ENCODE assay signal across 15 cellular contexts in genomic region chr11:69890476-69890875, GRCh38.
DNase-seq lines count a peak whose midpoint lies in the region; ATAC-seq and TF ChIP-seq lines count a peak whose summit lies in the region.
"Had no signal": no experiment of that assay in that cellular context is flagged by ENCODE, and none has a peak within 500 bp of the region (broad histone marks: within the 10 kb centered on the region; RNA-seq: fewer than 3 reads in every experiment).

No MANE protein-coding gene starts in this region.

- peak; percentile 7 for DNase-seq in Right ventricle myocardium superior
- no peak for DNase-seq in left ventricle myocardium inferior
- DNase-seq in glutamatergic neuron: peak; percentile 5
- DNase-seq in neural progenitor cell (ENCODE audit: low spot score): no peak
- peak; percentile 69 for DNase-seq in spleen
- no peak for DNase-seq in GDM1 (lab: John Stamatoyannopoulos, UW)
- no peak for DNase-seq in WERI-Rb-1
- no peak for DNase-seq in activated naive CD4-positive, alpha-beta T cell (lab: John Stamatoyannopoulos, UW)
- DNase-seq: Caco-2; CD8-positive, alpha-beta T cell; DND-41 had no signal

- no peak for ATAC-seq in Right ventricle myocardium superior (ENCODE audit: poor library complexity)
- ATAC-seq: CD8-positive, alpha-beta T cell; HCT116 had no signal

- H3K9ac ChIP-seq in neural progenitor cell: no peak overlapping the region

- H3K4me1 ChIP-seq in left ventricle myocardium inferior (peaks cover 5% of the 10 kb centered on the region), neural progenitor cell (peaks cover 12% of the 10 kb centered on the region), spleen (peaks cover 0 to 29% (median 2%) of the 10 kb centered on the region in 6 donors)

- H3K9me3 ChIP-seq in left ventricle myocardium inferior (replicated peaks) (no peaks in the 10 kb centered on the region), neural progenitor cell (ENCODE audit: low read depth) (no peaks in the 10 kb centered on the region), spleen (no peaks in the 10 kb centered on the region), WERI-Rb-1 (ENCODE audit: severe bottlenecking) (no peaks in the 10 kb centered on the region)
- H3K9me3 ChIP-seq: Caco-2 had no signal

- H3K36me3 Mint-ChIP-seq in glutamatergic neuron (ENCODE audit: unreplicated experiment) (no peaks in the 10 kb centered on the region), neural progenitor cell (peaks cover 1% of the 10 kb centered on the region)
- H3K36me3 Mint-ChIP-seq: CD14-positive monocyte; CD8-positive, alpha-beta T cell had no signal

- H3K27ac ChIP-seq in left ventricle myocardium inferior (replicated peaks) (no peak overlapping the region), neural progenitor cell (no peak overlapping the region), spleen (no peak overlapping the region), WERI-Rb-1 (no peak overlapping the region)
- H3K27ac ChIP-seq: 22Rv1, HL-60 had no signal

- H3K4me1 Mint-ChIP-seq in glutamatergic neuron (ENCODE audit: low read depth, unreplicated experiment) (peaks cover 36% of the 10 kb centered on the region), neural progenitor cell (peaks cover 34% of the 10 kb centered on the region)
- H3K4me1 Mint-ChIP-seq: CD14-positive monocyte had no signal

- no peak overlapping the region for H2AFZ ChIP-seq in neural progenitor cell (replicated peaks)

- H4K20me1 ChIP-seq in neural progenitor cell (ENCODE audit: low read depth): no peaks in the 10 kb centered on the region

- no peaks in the 10 kb centered on the region for H3K79me2 ChIP-seq in neural progenitor cell (ENCODE audit: low read depth)

- H3K27ac Mint-ChIP-seq in glutamatergic neuron (ENCODE audit: unreplicated experiment): no peak overlapping the region
- no peak overlapping the region for H3K27ac Mint-ChIP-seq in neural progenitor cell
- H3K27ac Mint-ChIP-seq: CD8-positive, alpha-beta T cell had no signal

- H3K27me3 ChIP-seq in left ventricle myocardium inferior (ENCODE audit: low read depth): peaks cover 77% of the 10 kb centered on the region
- H3K27me3 ChIP-seq in neural progenitor cell: peaks cover 31% of the 10 kb centered on the region
- peaks cover 0 to 78% (median 37%) of the 10 kb centered on the region in 7 donors for H3K27me3 ChIP-seq in spleen (replicated peaks in 1 of 7)
- H3K27me3 ChIP-seq in WERI-Rb-1 (ENCODE audit: insufficient read depth, low read depth, severe bottlenecking): no peaks in the 10 kb centered on the region

- peak overlapping the region; percentile 68 for H3K4me2 ChIP-seq in neural progenitor cell

- H3K27me3 Mint-ChIP-seq in glutamatergic neuron (ENCODE audit: unreplicated experiment) (peaks cover 17% of the 10 kb centered on the region), neural progenitor cell (ENCODE audit: insufficient read depth, low read depth) (peaks cover 27% of the 10 kb centered on the region)

- TF ChIP-seq POLR2A in spleen (IDR thresholded peaks at IDR 0.05): no peak

- H3K9me3 Mint-ChIP-seq in glutamatergic neuron (ENCODE audit: unreplicated experiment) (peaks cover 11% of the 10 kb centered on the region), neural progenitor cell (no peaks in the 10 kb centered on the region)
- H3K9me3 Mint-ChIP-seq: CD8-positive, alpha-beta T cell had no signal

- no peaks in the 10 kb centered on the region for H3K36me3 ChIP-seq in left ventricle myocardium inferior
- H3K36me3 ChIP-seq in neural progenitor cell: no peaks in the 10 kb centered on the region
- H3K36me3 ChIP-seq in spleen: no peaks in the 10 kb centered on the region
- no peaks in the 10 kb centered on the region for H3K36me3 ChIP-seq in WERI-Rb-1

- no peak overlapping the region for H3K4me3 Mint-ChIP-seq in glutamatergic neuron (ENCODE audit: unreplicated experiment)
- no peak overlapping the region for H3K4me3 Mint-ChIP-seq in neural progenitor cell
- H3K4me3 Mint-ChIP-seq: CD8-positive, alpha-beta T cell had no signal

- WGBS in spleen, 5 donors: 64 to 94% (median 88%) methylated on average over 2 to 6 of the region's 6 CpGs

- no peak for TF ChIP-seq CTCF in left ventricle myocardium inferior (IDR thresholded peaks at IDR 0.05; ENCODE audit: borderline replicate concordance)
- no peak for TF ChIP-seq CTCF in glutamatergic neuron (IDR thresholded peaks at IDR 0.05; ENCODE audit: partially characterized antibody, unreplicated experiment)
- no peak for TF ChIP-seq CTCF in neural progenitor cell (IDR thresholded peaks at IDR 0.05)
- TF ChIP-seq CTCF in spleen (IDR thresholded peaks at IDR 0.05 in 8 of 11, conservative IDR thresholded peaks at IDR 0.05 in 3 of 11): no peak
- TF ChIP-seq CTCF in WERI-Rb-1 (IDR thresholded peaks at IDR 0.05; ENCODE audit: low read depth, low read length): no peak

- H3K4me3 ChIP-seq in left ventricle myocardium inferior (no peak overlapping the region), neural progenitor cell (no peak overlapping the region), spleen (no peak overlapping the region), WERI-Rb-1 (ENCODE audit: low read depth, low read length) (no peak overlapping the region)

- intact Hi-C loops in Right ventricle myocardium superior (cut with DNase I) (no loop called here), left ventricle myocardium inferior (cut with micrococcal nuclease) (no loop called here), spleen (cut with DNase I; ENCODE audit: low total_unique reads) (no loop called here)

- H3F3A ChIP-seq in neural progenitor cell (ENCODE audit: low read depth): peaks cover 13% of the 10 kb centered on the region

Comparison
In these comparisons a context has a peak if more than half of its experiments do, and no peak if none do; other contexts are left out.
1. DNase-seq: peak in Right ventricle myocardium superior (single experiment), glutamatergic neuron (single experiment) and spleen (single experiment); none in left ventricle myocardium inferior (single experiment), neural progenitor cell (single experiment), GDM1 (single experiment), WERI-Rb-1 (single experiment) and activated naive CD4-positive, alpha-beta T cell (0 of 4).